In the genomic region with DNA sequence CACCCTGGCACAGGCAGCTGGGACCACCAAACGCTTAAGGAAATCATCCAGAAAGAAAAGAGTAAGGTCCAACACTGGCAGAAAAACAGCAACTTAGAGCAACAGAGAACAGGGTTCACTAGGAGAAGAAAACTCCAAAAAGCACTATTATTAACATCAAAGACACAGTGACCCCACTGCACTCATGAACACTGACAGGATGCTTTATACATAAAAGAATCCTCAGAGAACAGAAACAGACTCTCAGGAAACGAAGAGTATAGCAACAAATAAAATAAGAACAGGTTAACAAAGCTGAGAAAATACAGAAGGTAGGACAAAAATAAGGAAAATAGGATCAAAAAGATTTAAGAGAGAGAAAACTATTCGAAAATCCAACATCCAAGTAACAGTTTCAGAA, we compare ENCODE assay signal across 12 cellular contexts.
"Had no signal": no experiment of that assay in that cellular context is flagged by ENCODE, and none has a peak within 500 bp of the region (broad histone marks: within the 10 kb centered on the region; RNA-seq: fewer than 3 reads in every experiment).

No MANE protein-coding gene starts in this region.

- ATAC-seq: effector memory CD8-positive, alpha-beta T cell had no signal

- H3K9me3 Mint-ChIP-seq: activated T-cell treated with anti-CD3 and anti-CD28 coated beads, Interleukin-2, amount 50 U/mL, for 24 hours had no signal

- DNase-seq: activated CD4-positive, alpha-beta T cell treated with anti-CD3 and anti-CD28 coated beads for 1 hour; activated CD4-positive, alpha-beta T cell treated with anti-CD3 and anti-CD28 coated beads, Interleukin-2, amount 50 U/mL, for 48 hours; activated T-cell treated with anti-CD3 and anti-CD28 coated beads, Interleukin-2, amount 50 U/mL, for 24 hours; amygdala; effector memory CD8-positive, alpha-beta T cell; foreskin fibroblast; left colon; stimulated activated CD4-positive, alpha-beta T cell treated with anti-CD3 and anti-CD28 coated beads, Interleukin-15, amount 100 ng/mL, for 24 hours; stimulated activated CD4-positive, alpha-beta T cell treated with anti-CD3 and anti-CD28 coated beads, Interleukin-2, amount 100 ng/mL, for 48 hours; T-helper 2 cell; testis had no signal

- H3K27ac Mint-ChIP-seq: activated naive CD8-positive, alpha-beta T cell; activated T-cell treated with anti-CD3 and anti-CD28 coated beads, Interleukin-2, amount 50 U/mL, for 24 hours; effector memory CD8-positive, alpha-beta T cell had no signal

- H3K4me3 Mint-ChIP-seq: activated naive CD8-positive, alpha-beta T cell; activated T-cell treated with anti-CD3 and anti-CD28 coated beads, Interleukin-2, amount 50 U/mL, for 24 hours; effector memory CD8-positive, alpha-beta T cell had no signal

- H3K27me3 Mint-ChIP-seq: activated naive CD8-positive, alpha-beta T cell; activated T-cell treated with anti-CD3 and anti-CD28 coated beads, Interleukin-2, amount 50 U/mL, for 24 hours; effector memory CD8-positive, alpha-beta T cell had no signal
